Comparison of ENCODE assay signal across 19 cellular contexts in the genomic region with DNA sequence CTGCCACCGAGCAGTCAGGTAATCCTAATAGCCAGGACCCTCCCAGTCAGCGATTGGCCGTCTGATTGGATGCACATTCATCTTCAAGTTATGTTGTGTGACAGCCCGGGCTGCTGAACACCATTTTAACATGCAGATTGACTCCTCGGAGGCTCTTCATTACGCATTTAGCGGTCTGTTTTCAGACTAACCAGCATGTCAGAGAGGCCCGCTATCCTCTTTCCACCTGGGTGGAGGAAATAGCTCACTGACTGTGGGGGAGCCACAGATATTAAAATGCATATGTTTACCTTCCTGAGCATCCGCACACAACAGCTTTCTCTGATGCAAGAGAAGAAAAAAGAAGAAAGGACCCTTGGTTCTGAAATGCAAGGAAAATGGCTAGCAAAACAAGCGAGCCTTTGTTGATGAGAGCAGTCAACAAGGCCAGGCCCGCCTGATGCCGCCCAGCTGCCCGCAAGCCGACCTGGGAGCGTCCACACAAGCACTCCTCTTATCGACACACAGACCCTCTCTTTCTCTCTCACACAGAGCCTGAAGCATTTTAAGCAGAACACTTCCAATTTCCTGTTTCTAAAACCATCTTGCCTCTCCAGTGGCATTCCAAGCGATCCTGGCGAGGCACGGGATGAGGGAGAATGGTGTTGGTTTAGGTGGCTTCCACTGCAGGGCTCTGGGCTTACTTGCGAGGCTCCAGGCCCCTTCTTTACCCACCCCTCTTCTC.
DNase-seq lines count a peak whose midpoint lies in the region; ATAC-seq, FAIRE-seq and TF ChIP-seq lines count a peak whose summit lies in the region.
"Had no signal": no experiment of that assay in that cellular context is flagged by ENCODE, and none has a peak within 500 bp of the region (broad histone marks: within the 10 kb centered on the region; RNA-seq: fewer than 3 reads in every experiment).

No MANE protein-coding gene starts in this region.

- peaks cover 37% of the 10 kb centered on the region for H3K4me1 ChIP-seq in HepG2 (ENCODE audit: insufficient read depth, low read length)
- H3K4me1 ChIP-seq in right lobe of liver = no peaks in the 10 kb centered on the region
- H3K4me1 ChIP-seq in endodermal cell (ENCODE audit: control insufficient read depth, insufficient read depth, low read length) = peaks cover 7% of the 10 kb centered on the region

- H3K79me2 ChIP-seq in HepG2 (ENCODE audit: insufficient read depth, low read length) = no peaks in the 10 kb centered on the region

- H3K36me3 ChIP-seq in HepG2 (replicated peaks in 1 of 2; ENCODE audit: control insufficient read depth in 1 of 2, insufficient read depth in 2 of 2, low read length in 2 of 2) = no peaks in the 10 kb centered on the region
- H3K36me3 ChIP-seq in right lobe of liver = no peaks in the 10 kb centered on the region
- H3K36me3 ChIP-seq in endodermal cell (ENCODE audit: control insufficient read depth, insufficient read depth, low read length) = no peaks in the 10 kb centered on the region

- TF ChIP-seq EP300 in HepG2 (IDR thresholded peaks at IDR 0.05; ENCODE audit: low read depth in 2 of 2, low read length in 2 of 2) = no peak
- no peak for TF ChIP-seq EP300 in HepG2 (CRISPR knock-in tag; IDR thresholded peaks at IDR 0.05; ENCODE audit: borderline replicate concordance)

- TF ChIP-seq CTCF in HepG2 (CRISPR knock-in tag; IDR thresholded peaks at IDR 0.05) (no peak), right lobe of liver (IDR thresholded peaks at IDR 0.05) (no peak), endodermal cell (conservative IDR thresholded peaks at IDR 0.05) (no peak), type B pancreatic cell (conservative IDR thresholded peaks at IDR 0.05) (no peak)

- H3K4me3 ChIP-seq in HepG2 (replicated peaks in 1 of 3; ENCODE audit: insufficient read depth in 1 of 3, low read depth in 2 of 3, low read length in 3 of 3) (no peak overlapping the region), right lobe of liver (no peak overlapping the region), endodermal cell (ENCODE audit: low read length) (no peak overlapping the region)
- H3K4me3 ChIP-seq: GM12878 had no signal

- peak; percentile 81 for ATAC-seq in HepG2
- ATAC-seq in right lobe of liver = no peak
- ATAC-seq in left lobe of liver = no peak
- ATAC-seq in HG02970 (IDR thresholded peaks at IDR 0.05; ENCODE audit: low FRiP score, unreplicated experiment) = no peak
- ATAC-seq: activated CD4-positive, CD25-positive, alpha-beta regulatory T cell treated with anti-CD3 and anti-CD28 coated beads, Interleukin-2, amount 50 U/mL, for 24 hours; GM12878; stimulated activated naive CD8-positive, alpha-beta T cell treated with anti-CD3 and anti-CD28 coated beads, Interleukin-15, Interleukin-2, amounts not matched to agents 100 U/mL and 50 U/mL, for 24 hours had no signal

- no peak for TF ChIP-seq RAD21 in HepG2 (CRISPR knock-in tag; IDR thresholded peaks at IDR 0.05)

- H3K27me3 ChIP-seq in HepG2 (ENCODE audit: control insufficient read depth in 1 of 2, insufficient read depth in 2 of 2, low read length in 2 of 2) (peaks cover 0 to 11% of the 10 kb centered on the region in 2 experiments; a peak in 2 of 5 replicates), right lobe of liver (no peaks in the 10 kb centered on the region), endodermal cell (ENCODE audit: control insufficient read depth, insufficient read depth, low read length, poor library complexity, severe bottlenecking) (no peaks in the 10 kb centered on the region)

- H3K4me2 ChIP-seq in HepG2 (ENCODE audit: low read depth, low read length) = peak overlapping the region; percentile 51

- peak; percentile 53 for DNase-seq in HepG2 (ENCODE audit: low spot score)
- no peak for DNase-seq in right lobe of liver
- no peak for DNase-seq in endodermal cell
- DNase-seq in midbrain (lab: John Stamatoyannopoulos, UW) = peak; percentile 38
- no peak for DNase-seq in type B pancreatic cell (ENCODE audit: extremely low spot score, unreplicated experiment)
- no peak for DNase-seq in left lobe of liver (ENCODE audit: low spot score)
- no peak for DNase-seq in A172 (ENCODE audit: low spot score)
- DNase-seq: activated CD8-positive, alpha-beta memory T cell treated with anti-CD3 and anti-CD28 coated beads, Interleukin-2, amount 50 U/mL, for 4 hours; activated naive CD4-positive, alpha-beta T cell treated with Interleukin-2 at 50 U/mL for 16 hours; HCEC 1CT; NK-92 treated with Interleukin-12 subunit alpha and Interleukin-12 subunit beta, amount 100 ng/mL, for 24 hours; stimulated activated naive CD8-positive, alpha-beta T cell treated with anti-CD3 and anti-CD28 coated beads, Interleukin-15, Interleukin-2, amounts not matched to agents 100 U/mL and 50 U/mL, for 24 hours; T-helper 2 cell had no signal

- H3K4me1 Mint-ChIP-seq in endodermal cell (peaks cover 49% of the 10 kb centered on the region), type B pancreatic cell (ENCODE audit: unreplicated experiment) (peaks cover 54% of the 10 kb centered on the region)

- H3K9me3 ChIP-seq in HepG2 (ENCODE audit: low read length) (no peaks in the 10 kb centered on the region), right lobe of liver (no peaks in the 10 kb centered on the region), endodermal cell (ENCODE audit: control insufficient read depth, low read length) (no peaks in the 10 kb centered on the region)

- no peak for TF ChIP-seq POLR2A in HepG2 (IDR thresholded peaks at IDR 0.05; ENCODE audit: insufficient read depth in 1 of 2, low read depth in 2 of 2, low read length in 2 of 2)
- TF ChIP-seq POLR2A in right lobe of liver (IDR thresholded peaks at IDR 0.05) = no peak

- no peaks in the 10 kb centered on the region for H4K20me1 ChIP-seq in HepG2 (ENCODE audit: insufficient read depth, low read length)

- BruUV-seq in HepG2 (replicated peaks; lab: Mats Ljungman, UMichigan) = no TSS peak

- H3K27me3 Mint-ChIP-seq in endodermal cell (ENCODE audit: insufficient read depth) (no peaks in the 10 kb centered on the region), type B pancreatic cell (no peaks in the 10 kb centered on the region)

- POLR2A ChIA-PET in HepG2 (lab: Yijun Ruan, JAX) = no interaction called here

- H3K4me3 Mint-ChIP-seq in endodermal cell (no peak overlapping the region), type B pancreatic cell (peak overlapping the region; percentile 25)

- 41% methylated on average over 20 of the region's 20 CpGs for WGBS in HepG2 (ENCODE audit: low lambda C conversion rate)
- 90% methylated on average over 8 of the region's 20 CpGs for WGBS in right lobe of liver (ENCODE audit: insufficient coverage, low coverage, low lambda C conversion rate, missing lambda C conversion rate)
- WGBS in endodermal cell (ENCODE audit: insufficient coverage in 1 of 2, insufficient read length in 1 of 2), 2 experiments = 82 to 87% methylated on average over 9 to 20 of the region's 20 CpGs

- H2AFZ ChIP-seq in HepG2 (ENCODE audit: low read length) = no peak overlapping the region

- intact Hi-C loops in HepG2 (cut with micrococcal nuclease; ENCODE audit: unreplicated experiment) (no loop called here), right lobe of liver (cut with DNase I) (no loop called here)

- in situ Hi-C loops in HepG2 (cut with HindIII; ENCODE audit: extremely low pct_ligation_motif_present, low pct_unique_long_range_greater_than_20kb) = no loop called here

- peak overlapping the region; percentile 56 for H3K27ac Mint-ChIP-seq in endodermal cell
- H3K27ac Mint-ChIP-seq in type B pancreatic cell = peak overlapping the region; percentile 75

- H3K9ac ChIP-seq in HepG2 (ENCODE audit: insufficient read depth, low read depth, low read length) (no peak overlapping the region), endodermal cell (ENCODE audit: extremely low read depth, low read length, poor library complexity, severe bottlenecking) (no peak overlapping the region)

- no peaks in the 10 kb centered on the region for H3K9me3 Mint-ChIP-seq in endodermal cell
- no peaks in the 10 kb centered on the region for H3K9me3 Mint-ChIP-seq in type B pancreatic cell

- peaks cover 3% of the 10 kb centered on the region for H3K36me3 Mint-ChIP-seq in endodermal cell (ENCODE audit: low read depth)
- H3K36me3 Mint-ChIP-seq in type B pancreatic cell = no peaks in the 10 kb centered on the region

- CTCF ChIA-PET in HepG2 (lab: Yijun Ruan, JAX; ENCODE audit: low intra/inter-chr PET ratio, low total read pairs) = no interaction called here

- no peak for FAIRE-seq in HepG2 (lab: Jason Lieb, UNC)
- FAIRE-seq: endometrium, frontal cortex, GM12878, keratinocyte had no signal

- no peak overlapping the region for H3K27ac ChIP-seq in HepG2 (ENCODE audit: extremely low read length, insufficient read depth, low read length)
- H3K27ac ChIP-seq in right lobe of liver = no peak overlapping the region
- H3K27ac ChIP-seq in endodermal cell (ENCODE audit: low read depth, low read length) = peak overlapping the region; percentile 82

TF ChIP-seq in HepG2, 621 proteins besides CTCF, POLR2A, EP300 and RAD21 (continues in another document):
- TF ChIP-seq FOXP1 (IDR thresholded peaks at IDR 0.05) (no peak), FOXP1 (CRISPR knock-in tag; IDR thresholded peaks at IDR 0.05) (0 out of 2 replicates have a peak, but pooled peaks have one; percentile 17), ZBTB33 (CRISPR knock-in tag; IDR thresholded peaks at IDR 0.05) (peak; percentile 63; the same call in 1 of the 2 replicates), CEBPB (IDR thresholded peaks at IDR 0.05; ENCODE audit: borderline replicate concordance, low read depth, low read length) (0 out of 2 replicates have a peak, but pooled peaks have one; percentile 10), CREB1 (IDR thresholded peaks at IDR 0.05) (no peak), CREB1 (CRISPR knock-in tag; IDR thresholded peaks at IDR 0.05) (no peak)

Comparison
In these comparisons a context has a peak if more than half of its experiments do, and no peak if none do; other contexts are left out.
1. DNase-seq: peak in HepG2 (single experiment) and midbrain (single experiment); none in right lobe of liver (0 of 3), endodermal cell (single experiment), type B pancreatic cell (single experiment), left lobe of liver (single experiment) and A172 (single experiment).